22 cellular contexts compared by ENCODE assay signal in the genomic region with DNA sequence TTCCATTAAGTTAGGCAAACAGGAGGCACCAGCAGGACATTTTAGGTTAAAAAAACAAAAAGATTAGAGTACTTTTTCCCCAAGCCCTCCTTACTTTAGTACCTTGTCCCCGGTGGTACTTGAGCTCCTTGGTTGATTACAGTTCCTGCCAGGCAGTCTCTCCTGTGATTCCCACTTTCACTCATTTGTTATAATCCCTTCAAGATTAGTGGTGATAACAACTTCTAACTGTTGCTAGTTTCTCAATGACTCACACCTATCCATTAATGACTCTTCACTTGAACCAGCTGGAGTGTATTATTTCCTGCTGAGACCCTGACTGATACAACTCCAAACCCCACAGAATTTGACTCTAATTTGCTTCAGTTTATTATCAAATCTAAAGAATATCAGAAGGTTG.
"Had no signal": no experiment of that assay in that cellular context is flagged by ENCODE, and none has a peak within 500 bp of the region (broad histone marks: within the 10 kb centered on the region; RNA-seq: fewer than 3 reads in every experiment).

No MANE protein-coding gene starts in this region.

- H3K9me3 Mint-ChIP-seq: effector memory CD8-positive, alpha-beta T cell; memory B cell; nephron; stimulated activated naive CD8-positive, alpha-beta T cell treated with anti-CD3 and anti-CD28 coated beads, Interleukin-15, amount 100 ng/mL, for 72 hours had no signal

- H3K36me3 ChIP-seq: left ventricle myocardium inferior, lower lobe of right lung, right atrium auricular region, sigmoid colon, tibial nerve, upper lobe of right lung, vagina had no signal

- H3K9me3 ChIP-seq: left ventricle myocardium inferior, lower lobe of right lung, right atrium auricular region, sigmoid colon, testis, tibial nerve, upper lobe of right lung, vagina had no signal

- H3K27ac ChIP-seq: foreskin keratinocyte, left ventricle myocardium inferior, lower lobe of right lung, right atrium auricular region, sigmoid colon, skin epidermis, testis, tibial nerve, upper lobe of right lung, vagina had no signal

- H3K4me3 Mint-ChIP-seq: effector memory CD8-positive, alpha-beta T cell; memory B cell; naive B cell; nephron; stimulated activated naive B cell treated with anti-CD40 and anti-IgM and Interleukin-4, amounts not matched to agents 10 μg/mL and 1 μg/mL and 100 μg/mL, for 72 hours; stimulated activated naive CD8-positive, alpha-beta T cell treated with anti-CD3 and anti-CD28 coated beads, Interleukin-15, amount 100 ng/mL, for 72 hours had no signal

- H3K27me3 ChIP-seq: foreskin keratinocyte, right atrium auricular region, sigmoid colon, testis, tibial nerve, upper lobe of right lung, vagina had no signal

- ATAC-seq: effector memory CD8-positive, alpha-beta T cell; foreskin keratinocyte; left cardiac atrium; lower lobe of right lung; stimulated activated naive B cell treated with anti-CD40 and anti-IgM and Interleukin-4, amounts not matched to agents 10 μg/mL and 1 μg/mL and 100 μg/mL, for 72 hours; stimulated activated naive CD8-positive, alpha-beta T cell treated with anti-CD3 and anti-CD28 coated beads, Interleukin-15, amount 100 ng/mL, for 72 hours; upper lobe of right lung had no signal

- H3K4me1 ChIP-seq: foreskin keratinocyte, left ventricle myocardium inferior, lower lobe of right lung, right atrium auricular region, sigmoid colon, testis, tibial nerve, upper lobe of right lung, vagina had no signal

- DNase-seq: effector memory CD8-positive, alpha-beta T cell; erythroblast; kidney; left cardiac atrium; left ventricle myocardium inferior; lower lobe of right lung; naive B cell; posterior cingulate gyrus; sigmoid colon; stimulated activated CD4-positive, alpha-beta T cell treated with anti-CD3 and anti-CD28 coated beads, Interleukin-2, amount 100 ng/mL, for 24 hours; stimulated activated CD4-positive, alpha-beta T cell treated with anti-CD3 and anti-CD28 coated beads, Interleukin-4, amount 100 ng/mL, for 4 hours; stimulated activated naive B cell treated with anti-CD40 and anti-IgM and Interleukin-4, amounts not matched to agents 10 μg/mL and 1 μg/mL and 100 μg/mL, for 72 hours; stimulated activated naive CD8-positive, alpha-beta T cell treated with anti-CD3 and anti-CD28 coated beads, Interleukin-15, amount 100 ng/mL, for 72 hours; testis; upper lobe of right lung had no signal

- H3K4me3 ChIP-seq: left ventricle myocardium inferior, lower lobe of right lung, right atrium auricular region, sigmoid colon, skin epidermis, testis, tibial nerve, upper lobe of right lung, vagina had no signal

- H3K36me3 Mint-ChIP-seq: memory B cell; naive B cell; stimulated activated naive B cell treated with anti-CD40 and anti-IgM and Interleukin-4, amounts not matched to agents 10 μg/mL and 1 μg/mL and 100 μg/mL, for 72 hours had no signal

- H3K4me1 Mint-ChIP-seq: memory B cell; naive B cell; nephron; stimulated activated naive B cell treated with anti-CD40 and anti-IgM and Interleukin-4, amounts not matched to agents 10 μg/mL and 1 μg/mL and 100 μg/mL, for 72 hours; stimulated activated naive CD8-positive, alpha-beta T cell treated with anti-CD3 and anti-CD28 coated beads, Interleukin-15, amount 100 ng/mL, for 72 hours had no signal

- H3K27ac Mint-ChIP-seq: effector memory CD8-positive, alpha-beta T cell; memory B cell; naive B cell; nephron; stimulated activated naive B cell treated with anti-CD40 and anti-IgM and Interleukin-4, amounts not matched to agents 10 μg/mL and 1 μg/mL and 100 μg/mL, for 72 hours; stimulated activated naive CD8-positive, alpha-beta T cell treated with anti-CD3 and anti-CD28 coated beads, Interleukin-15, amount 100 ng/mL, for 72 hours had no signal

- H3K27me3 Mint-ChIP-seq: effector memory CD8-positive, alpha-beta T cell; memory B cell; naive B cell; stimulated activated naive B cell treated with anti-CD40 and anti-IgM and Interleukin-4, amounts not matched to agents 10 μg/mL and 1 μg/mL and 100 μg/mL, for 72 hours; stimulated activated naive CD8-positive, alpha-beta T cell treated with anti-CD3 and anti-CD28 coated beads, Interleukin-15, amount 100 ng/mL, for 72 hours had no signal
